ENCODE assay signal across 9 cellular contexts in genomic region chr4:94534401-94535312, GRCh38.
A peak's percentile ranks its signal among the peaks of the same experiment; 100 is the strongest.
DNase-seq lines count a peak whose midpoint lies in the region; ATAC-seq lines count a peak whose summit lies in the region.
"Had no signal": no experiment of that assay in that cellular context is flagged by ENCODE, and none has a peak within 500 bp of the region (broad histone marks: within the 10 kb centered on the region; RNA-seq: fewer than 3 reads in every experiment).

No MANE protein-coding gene starts in this region.

- no peaks in the 10 kb centered on the region for H3K27me3 ChIP-seq in iPS-20b (ENCODE audit: insufficient read depth, low read length)

- H3K27ac ChIP-seq in iPS-20b (ENCODE audit: low read length): no peak overlapping the region

- CTCF ChIA-PET in T-cell (lab: Charles Lee): no interaction called here

- peaks cover 58% of the 10 kb centered on the region for H3K4me1 ChIP-seq in iPS-20b (ENCODE audit: insufficient read depth, low read length)

- peak overlapping the region; percentile 25 for H3K4me3 ChIP-seq in iPS-20b (ENCODE audit: low read length)

- no peaks in the 10 kb centered on the region for H3K9me3 ChIP-seq in iPS-20b (ENCODE audit: insufficient read depth, low read depth, low read length)

- POLR2A ChIA-PET in T-cell (lab: Charles Lee): no interaction called here

- H3K27me3 Mint-ChIP-seq in T-cell: no peaks in the 10 kb centered on the region

- H3K36me3 ChIP-seq in iPS-20b (ENCODE audit: insufficient read depth, low read depth, low read length): no peaks in the 10 kb centered on the region

- ATAC-seq in GM18520 (IDR thresholded peaks at IDR 0.05; ENCODE audit: unreplicated experiment): peak; percentile 96
- peak; percentile 95 for ATAC-seq in HG02798 (IDR thresholded peaks at IDR 0.05; ENCODE audit: poor library complexity, unreplicated experiment)
- no peak for ATAC-seq in T-cell (replicated peaks in 1 of 4)
- ATAC-seq: HCT116 had no signal

- H3K36me3 Mint-ChIP-seq in T-cell: peaks cover 7% of the 10 kb centered on the region

- H3K4me3 Mint-ChIP-seq in T-cell: no peak overlapping the region

- DNase-seq in NOMO-1 treated with dmso at 0.1 percent for 144 hours (lab: John Stamatoyannopoulos, UW; ENCODE audit: unreplicated experiment) (peak; percentile 63), dermis blood vessel endothelial cell (no peak), T-cell (no peak)
- no peak for DNase-seq in stimulated activated CD8-positive, alpha-beta memory T cell treated with anti-CD3 and anti-CD28 coated beads, Interleukin-4, amount 100 ng/mL, for 48 hours
- DNase-seq in stimulated activated CD4-positive, alpha-beta T cell treated with anti-CD3 and anti-CD28 coated beads, Interleukin-1b, Interleukin-23, amount 100 ng/mL, for 48 hours: no peak

- H3K9ac ChIP-seq in iPS-20b (ENCODE audit: low read depth, low read length): no peak overlapping the region

- no peak overlapping the region for H3K27ac Mint-ChIP-seq in T-cell

- H3K9me3 Mint-ChIP-seq in T-cell: no peaks in the 10 kb centered on the region

- H3K4me1 Mint-ChIP-seq in T-cell: peaks cover 3 to 11% (median 6%) of the 10 kb centered on the region in 3 donors

Comparison
In these comparisons a context has a peak if more than half of its experiments do, and no peak if none do; other contexts are left out.
1. ATAC-seq: peak in GM18520 (single experiment) and HG02798 (single experiment); none in T-cell (0 of 4).